ENCODE assay signal across 1 cellular context in the genomic region with DNA sequence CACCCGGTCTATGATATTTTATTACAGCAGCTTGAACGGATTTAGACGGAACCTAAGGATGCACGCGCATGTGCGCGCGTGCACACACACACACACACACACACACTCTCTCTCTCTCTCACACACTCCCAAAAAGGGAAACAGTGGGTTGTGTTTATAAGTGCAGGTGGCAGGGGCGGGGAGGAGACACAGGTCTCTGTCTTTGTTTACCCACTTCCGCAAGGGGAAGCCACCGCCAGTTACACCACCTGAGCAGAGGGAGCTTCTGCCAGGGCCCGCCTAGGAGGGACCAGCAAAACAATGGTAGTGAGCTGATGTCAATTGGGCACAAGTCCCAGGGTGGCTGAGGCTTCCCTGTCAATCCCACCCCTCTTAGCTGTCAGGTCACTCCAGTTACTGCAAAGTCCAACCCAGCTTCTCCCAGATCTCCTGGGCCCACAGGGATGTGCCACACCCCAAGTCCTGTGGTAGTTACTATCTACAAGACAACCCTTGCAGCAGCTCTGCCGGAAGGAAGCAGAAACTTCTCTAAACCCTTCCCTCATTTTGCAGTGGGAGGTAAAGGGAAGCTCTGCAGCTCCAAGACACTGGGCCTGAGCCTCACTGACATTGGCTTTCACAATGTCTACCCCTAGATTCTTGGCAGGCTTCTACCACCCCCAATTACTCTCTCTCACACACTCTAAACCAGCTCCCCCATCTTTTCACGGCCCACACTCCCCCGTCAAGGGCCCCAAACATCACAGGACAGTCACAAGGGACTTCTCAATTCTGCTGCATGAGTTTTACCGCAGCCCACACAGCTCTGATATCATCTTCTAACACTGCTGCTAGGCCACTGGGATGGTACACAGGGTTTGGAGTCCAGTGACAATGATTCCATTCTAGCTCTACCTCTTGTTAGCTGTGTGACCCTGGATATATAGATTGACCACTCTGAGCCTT.
TF ChIP-seq lines count a peak whose summit lies in the region.

No MANE protein-coding gene starts in this region.

TF ChIP-seq in K562, 482 proteins besides CTCF, POLR2A, EP300 and RAD21 (continued from another document and continues in another):
- no peak for TF ChIP-seq POLR3G (IDR thresholded peaks at IDR 0.05; ENCODE audit: extremely low read depth, insufficient read length, insufficient replicate concordance)
- no peak for TF ChIP-seq DDX20 (tag; IDR thresholded peaks at IDR 0.05; ENCODE audit: low read depth)
- TF ChIP-seq ZNF589 (CRISPR knock-in tag; IDR thresholded peaks at IDR 0.05; ENCODE audit: low read depth), result no peak
- TF ChIP-seq SMARCC2 (IDR thresholded peaks at IDR 0.05; ENCODE audit: low read depth), result peak; percentile 75
- TF ChIP-seq TFAM (CRISPR knock-in tag; conservative IDR thresholded peaks at IDR 0.05), result no peak
- TF ChIP-seq, protein P1, sequence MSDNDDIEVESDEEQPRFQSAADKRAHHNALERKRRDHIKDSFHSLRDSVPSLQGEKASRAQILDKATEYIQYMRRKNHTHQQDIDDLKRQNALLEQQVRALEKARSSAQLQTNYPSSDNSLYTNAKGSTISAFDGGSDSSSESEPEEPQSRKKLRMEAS (CRISPR knock-in tag; IDR thresholded peaks at IDR 0.05), result peak; percentile 39; the same call in 1 of the 2 replicates
- no peak for TF ChIP-seq CBFB (CRISPR knock-in tag; IDR thresholded peaks at IDR 0.05)
- no peak for TF ChIP-seq HDAC6 (IDR thresholded peaks at IDR 0.05; ENCODE audit: low read depth, low read length)
- TF ChIP-seq, protein P2, sequence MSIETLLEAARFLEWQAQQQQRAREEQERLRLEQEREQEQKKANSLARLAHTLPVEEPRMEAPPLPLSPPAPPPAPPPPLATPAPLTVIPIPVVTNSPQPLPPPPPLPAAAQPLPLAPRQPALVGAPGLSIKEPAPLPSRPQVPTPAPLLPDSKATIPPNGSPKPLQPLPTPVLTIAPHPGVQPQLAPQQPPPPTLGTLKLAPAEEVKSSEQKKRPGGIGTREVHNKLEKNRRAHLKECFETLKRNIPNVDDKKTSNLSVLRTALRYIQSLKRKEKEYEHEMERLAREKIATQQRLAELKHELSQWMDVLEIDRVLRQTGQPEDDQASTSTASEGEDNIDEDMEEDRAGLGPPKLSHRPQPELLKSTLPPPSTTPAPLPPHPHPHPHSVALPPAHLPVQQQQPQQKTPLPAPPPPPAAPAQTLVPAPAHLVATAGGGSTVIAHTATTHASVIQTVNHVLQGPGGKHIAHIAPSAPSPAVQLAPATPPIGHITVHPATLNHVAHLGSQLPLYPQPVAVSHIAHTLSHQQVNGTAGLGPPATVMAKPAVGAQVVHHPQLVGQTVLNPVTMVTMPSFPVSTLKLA (conservative IDR thresholded peaks at IDR 0.05), result peak in 1 of 2 experiments; percentile 55; a peak in 2 of 4 replicates
- peak; percentile 78 for TF ChIP-seq LEF1 (IDR thresholded peaks at IDR 0.05)
- TF ChIP-seq, protein P3, sequence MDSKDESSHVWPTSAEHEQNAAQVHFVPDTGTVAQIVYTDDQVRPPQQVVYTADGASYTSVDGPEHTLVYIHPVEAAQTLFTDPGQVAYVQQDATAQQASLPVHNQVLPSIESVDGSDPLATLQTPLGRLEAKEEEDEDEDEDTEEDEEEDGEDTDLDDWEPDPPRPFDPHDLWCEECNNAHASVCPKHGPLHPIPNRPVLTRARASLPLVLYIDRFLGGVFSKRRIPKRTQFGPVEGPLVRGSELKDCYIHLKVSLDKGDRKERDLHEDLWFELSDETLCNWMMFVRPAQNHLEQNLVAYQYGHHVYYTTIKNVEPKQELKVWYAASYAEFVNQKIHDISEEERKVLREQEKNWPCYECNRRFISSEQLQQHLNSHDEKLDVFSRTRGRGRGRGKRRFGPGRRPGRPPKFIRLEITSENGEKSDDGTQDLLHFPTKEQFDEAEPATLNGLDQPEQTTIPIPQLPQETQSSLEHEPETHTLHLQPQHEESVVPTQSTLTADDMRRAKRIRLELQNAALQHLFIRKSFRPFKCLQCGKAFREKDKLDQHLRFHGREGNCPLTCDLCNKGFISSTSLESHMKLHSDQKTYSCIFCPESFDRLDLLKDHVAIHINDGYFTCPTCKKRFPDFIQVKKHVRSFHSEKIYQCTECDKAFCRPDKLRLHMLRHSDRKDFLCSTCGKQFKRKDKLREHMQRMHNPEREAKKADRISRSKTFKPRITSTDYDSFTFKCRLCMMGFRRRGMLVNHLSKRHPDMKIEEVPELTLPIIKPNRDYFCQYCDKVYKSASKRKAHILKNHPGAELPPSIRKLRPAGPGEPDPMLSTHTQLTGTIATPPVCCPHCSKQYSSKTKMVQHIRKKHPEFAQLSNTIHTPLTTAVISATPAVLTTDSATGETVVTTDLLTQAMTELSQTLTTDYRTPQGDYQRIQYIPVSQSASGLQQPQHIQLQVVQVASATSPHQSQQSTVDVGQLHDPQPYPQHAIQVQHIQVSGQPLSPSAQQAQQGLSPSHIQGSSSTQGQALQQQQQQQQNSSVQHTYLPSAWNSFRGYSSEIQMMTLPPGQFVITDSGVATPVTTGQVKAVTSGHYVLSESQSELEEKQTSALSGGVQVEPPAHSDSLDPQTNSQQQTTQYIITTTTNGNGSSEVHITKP (IDR thresholded peaks at IDR 0.05; ENCODE audit: partially characterized antibody), result peak; percentile 72
- TF ChIP-seq, protein P4, sequence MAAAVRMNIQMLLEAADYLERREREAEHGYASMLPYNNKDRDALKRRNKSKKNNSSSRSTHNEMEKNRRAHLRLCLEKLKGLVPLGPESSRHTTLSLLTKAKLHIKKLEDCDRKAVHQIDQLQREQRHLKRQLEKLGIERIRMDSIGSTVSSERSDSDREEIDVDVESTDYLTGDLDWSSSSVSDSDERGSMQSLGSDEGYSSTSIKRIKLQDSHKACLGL (CRISPR knock-in tag; IDR thresholded peaks at IDR 0.05; ENCODE audit: borderline replicate concordance, poor library complexity, severe bottlenecking), result no peak
- TF ChIP-seq, protein P5, sequence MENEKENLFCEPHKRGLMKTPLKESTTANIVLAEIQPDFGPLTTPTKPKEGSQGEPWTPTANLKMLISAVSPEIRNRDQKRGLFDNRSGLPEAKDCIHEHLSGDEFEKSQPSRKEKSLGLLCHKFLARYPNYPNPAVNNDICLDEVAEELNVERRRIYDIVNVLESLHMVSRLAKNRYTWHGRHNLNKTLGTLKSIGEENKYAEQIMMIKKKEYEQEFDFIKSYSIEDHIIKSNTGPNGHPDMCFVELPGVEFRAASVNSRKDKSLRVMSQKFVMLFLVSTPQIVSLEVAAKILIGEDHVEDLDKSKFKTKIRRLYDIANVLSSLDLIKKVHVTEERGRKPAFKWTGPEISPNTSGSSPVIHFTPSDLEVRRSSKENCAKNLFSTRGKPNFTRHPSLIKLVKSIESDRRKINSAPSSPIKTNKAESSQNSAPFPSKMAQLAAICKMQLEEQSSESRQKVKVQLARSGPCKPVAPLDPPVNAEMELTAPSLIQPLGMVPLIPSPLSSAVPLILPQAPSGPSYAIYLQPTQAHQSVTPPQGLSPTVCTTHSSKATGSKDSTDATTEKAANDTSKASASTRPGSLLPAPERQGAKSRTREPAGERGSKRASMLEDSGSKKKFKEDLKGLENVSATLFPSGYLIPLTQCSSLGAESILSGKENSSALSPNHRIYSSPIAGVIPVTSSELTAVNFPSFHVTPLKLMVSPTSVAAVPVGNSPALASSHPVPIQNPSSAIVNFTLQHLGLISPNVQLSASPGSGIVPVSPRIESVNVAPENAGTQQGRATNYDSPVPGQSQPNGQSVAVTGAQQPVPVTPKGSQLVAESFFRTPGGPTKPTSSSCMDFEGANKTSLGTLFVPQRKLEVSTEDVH (IDR thresholded peaks at IDR 0.05; ENCODE audit: low read depth, partially characterized antibody), result no peak
- TF ChIP-seq SAP30 (IDR thresholded peaks at IDR 0.05; ENCODE audit: borderline replicate concordance, insufficient read depth, low read depth, low read length, poor library complexity, severe bottlenecking), result no peak
- TF ChIP-seq KAT2B (IDR thresholded peaks at IDR 0.05; ENCODE audit: low read depth, low read length), result no peak
- TF ChIP-seq ATF7 (IDR thresholded peaks at IDR 0.05), result peak; percentile 70
- TF ChIP-seq, protein P6, sequence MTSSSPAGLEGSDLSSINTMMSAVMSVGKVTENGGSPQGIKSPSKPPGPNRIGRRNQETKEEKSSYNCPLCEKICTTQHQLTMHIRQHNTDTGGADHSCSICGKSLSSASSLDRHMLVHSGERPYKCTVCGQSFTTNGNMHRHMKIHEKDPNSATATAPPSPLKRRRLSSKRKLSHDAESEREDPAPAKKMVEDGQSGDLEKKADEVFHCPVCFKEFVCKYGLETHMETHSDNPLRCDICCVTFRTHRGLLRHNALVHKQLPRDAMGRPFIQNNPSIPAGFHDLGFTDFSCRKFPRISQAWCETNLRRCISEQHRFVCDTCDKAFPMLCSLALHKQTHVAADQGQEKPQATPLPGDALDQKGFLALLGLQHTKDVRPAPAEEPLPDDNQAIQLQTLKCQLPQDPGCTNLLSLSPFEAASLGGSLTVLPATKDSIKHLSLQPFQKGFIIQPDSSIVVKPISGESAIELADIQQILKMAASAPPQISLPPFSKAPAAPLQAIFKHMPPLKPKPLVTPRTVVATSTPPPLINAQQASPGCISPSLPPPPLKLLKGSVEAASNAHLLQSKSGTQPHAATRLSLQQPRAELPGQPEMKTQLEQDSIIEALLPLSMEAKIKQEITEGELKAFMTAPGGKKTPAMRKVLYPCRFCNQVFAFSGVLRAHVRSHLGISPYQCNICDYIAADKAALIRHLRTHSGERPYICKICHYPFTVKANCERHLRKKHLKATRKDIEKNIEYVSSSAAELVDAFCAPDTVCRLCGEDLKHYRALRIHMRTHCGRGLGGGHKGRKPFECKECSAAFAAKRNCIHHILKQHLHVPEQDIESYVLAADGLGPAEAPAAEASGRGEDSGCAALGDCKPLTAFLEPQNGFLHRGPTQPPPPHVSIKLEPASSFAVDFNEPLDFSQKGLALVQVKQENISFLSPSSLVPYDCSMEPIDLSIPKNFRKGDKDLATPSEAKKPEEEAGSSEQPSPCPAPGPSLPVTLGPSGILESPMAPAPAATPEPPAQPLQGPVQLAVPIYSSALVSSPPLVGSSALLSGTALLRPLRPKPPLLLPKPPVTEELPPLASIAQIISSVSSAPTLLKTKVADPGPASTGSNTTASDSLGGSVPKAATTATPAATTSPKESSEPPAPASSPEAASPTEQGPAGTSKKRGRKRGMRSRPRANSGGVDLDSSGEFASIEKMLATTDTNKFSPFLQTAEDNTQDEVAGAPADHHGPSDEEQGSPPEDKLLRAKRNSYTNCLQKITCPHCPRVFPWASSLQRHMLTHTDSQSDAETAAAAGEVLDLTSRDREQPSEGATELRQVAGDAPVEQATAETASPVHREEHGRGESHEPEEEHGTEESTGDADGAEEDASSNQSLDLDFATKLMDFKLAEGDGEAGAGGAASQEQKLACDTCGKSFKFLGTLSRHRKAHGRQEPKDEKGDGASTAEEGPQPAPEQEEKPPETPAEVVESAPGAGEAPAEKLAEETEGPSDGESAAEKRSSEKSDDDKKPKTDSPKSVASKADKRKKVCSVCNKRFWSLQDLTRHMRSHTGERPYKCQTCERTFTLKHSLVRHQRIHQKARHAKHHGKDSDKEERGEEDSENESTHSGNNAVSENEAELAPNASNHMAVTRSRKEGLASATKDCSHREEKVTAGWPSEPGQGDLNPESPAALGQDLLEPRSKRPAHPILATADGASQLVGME (CRISPR knock-in tag; IDR thresholded peaks at IDR 0.05), result no peak
- peak in 1 of 2 experiments; percentile 42; a peak in 1 of 4 replicates for TF ChIP-seq ARNT (IDR thresholded peaks at IDR 0.05)
- peak; percentile 54 for TF ChIP-seq GATA2 (CRISPR knock-in tag; IDR thresholded peaks at IDR 0.05)
- TF ChIP-seq, protein P7, sequence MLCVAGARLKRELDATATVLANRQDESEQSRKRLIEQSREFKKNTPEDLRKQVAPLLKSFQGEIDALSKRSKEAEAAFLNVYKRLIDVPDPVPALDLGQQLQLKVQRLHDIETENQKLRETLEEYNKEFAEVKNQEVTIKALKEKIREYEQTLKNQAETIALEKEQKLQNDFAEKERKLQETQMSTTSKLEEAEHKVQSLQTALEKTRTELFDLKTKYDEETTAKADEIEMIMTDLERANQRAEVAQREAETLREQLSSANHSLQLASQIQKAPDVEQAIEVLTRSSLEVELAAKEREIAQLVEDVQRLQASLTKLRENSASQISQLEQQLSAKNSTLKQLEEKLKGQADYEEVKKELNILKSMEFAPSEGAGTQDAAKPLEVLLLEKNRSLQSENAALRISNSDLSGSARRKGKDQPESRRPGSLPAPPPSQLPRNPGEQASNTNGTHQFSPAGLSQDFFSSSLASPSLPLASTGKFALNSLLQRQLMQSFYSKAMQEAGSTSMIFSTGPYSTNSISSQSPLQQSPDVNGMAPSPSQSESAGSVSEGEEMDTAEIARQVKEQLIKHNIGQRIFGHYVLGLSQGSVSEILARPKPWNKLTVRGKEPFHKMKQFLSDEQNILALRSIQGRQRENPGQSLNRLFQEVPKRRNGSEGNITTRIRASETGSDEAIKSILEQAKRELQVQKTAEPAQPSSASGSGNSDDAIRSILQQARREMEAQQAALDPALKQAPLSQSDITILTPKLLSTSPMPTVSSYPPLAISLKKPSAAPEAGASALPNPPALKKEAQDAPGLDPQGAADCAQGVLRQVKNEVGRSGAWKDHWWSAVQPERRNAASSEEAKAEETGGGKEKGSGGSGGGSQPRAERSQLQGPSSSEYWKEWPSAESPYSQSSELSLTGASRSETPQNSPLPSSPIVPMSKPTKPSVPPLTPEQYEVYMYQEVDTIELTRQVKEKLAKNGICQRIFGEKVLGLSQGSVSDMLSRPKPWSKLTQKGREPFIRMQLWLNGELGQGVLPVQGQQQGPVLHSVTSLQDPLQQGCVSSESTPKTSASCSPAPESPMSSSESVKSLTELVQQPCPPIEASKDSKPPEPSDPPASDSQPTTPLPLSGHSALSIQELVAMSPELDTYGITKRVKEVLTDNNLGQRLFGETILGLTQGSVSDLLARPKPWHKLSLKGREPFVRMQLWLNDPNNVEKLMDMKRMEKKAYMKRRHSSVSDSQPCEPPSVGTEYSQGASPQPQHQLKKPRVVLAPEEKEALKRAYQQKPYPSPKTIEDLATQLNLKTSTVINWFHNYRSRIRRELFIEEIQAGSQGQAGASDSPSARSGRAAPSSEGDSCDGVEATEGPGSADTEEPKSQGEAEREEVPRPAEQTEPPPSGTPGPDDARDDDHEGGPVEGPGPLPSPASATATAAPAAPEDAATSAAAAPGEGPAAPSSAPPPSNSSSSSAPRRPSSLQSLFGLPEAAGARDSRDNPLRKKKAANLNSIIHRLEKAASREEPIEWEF (CRISPR knock-in tag; IDR thresholded peaks at IDR 0.05), result no peak
- 0 out of 2 replicates have a peak, but pooled peaks have one; percentile 30 for TF ChIP-seq CREB1 (IDR thresholded peaks at IDR 0.05)
- no peak for TF ChIP-seq CREB1 (CRISPR knock-in tag; IDR thresholded peaks at IDR 0.05)
- no peak for TF ChIP-seq MXI1 (IDR thresholded peaks at IDR 0.05; ENCODE audit: low read depth, low read length)
- no peak for TF ChIP-seq ZNF140 (CRISPR knock-in tag; IDR thresholded peaks at IDR 0.05)
- no peak for TF ChIP-seq RFX7 (CRISPR knock-in tag; IDR thresholded peaks at IDR 0.05)
- TF ChIP-seq SIN3B (IDR thresholded peaks at IDR 0.05; ENCODE audit: low read depth), result no peak
- 0 out of 2 replicates have a peak, but pooled peaks have one; percentile 8 for TF ChIP-seq ZNF79 (CRISPR knock-in tag; IDR thresholded peaks at IDR 0.05; ENCODE audit: low read depth)
- TF ChIP-seq ZNF41 (CRISPR knock-in tag; conservative IDR thresholded peaks at IDR 0.05), result peak; percentile 92
- TF ChIP-seq SAFB2 (IDR thresholded peaks at IDR 0.05; ENCODE audit: borderline replicate concordance, low read depth, low read length, severe bottlenecking), result no peak
- peak in 1 of 2 experiments; percentile 64; a peak in 2 of 4 replicates for TF ChIP-seq MAZ (CRISPR knock-in tag; conservative IDR thresholded peaks at IDR 0.05 in 1 of 2, IDR thresholded peaks at IDR 0.05 in 1 of 2)
- TF ChIP-seq GTF2A2 (tag; IDR thresholded peaks at IDR 0.05), result no peak
- TF ChIP-seq FOXK1 (CRISPR knock-in tag; IDR thresholded peaks at IDR 0.05; ENCODE audit: borderline replicate concordance), result no peak
- TF ChIP-seq CBX1 (IDR thresholded peaks at IDR 0.05; ENCODE audit: low read depth), result 0 out of 2 replicates have a peak, but pooled peaks have one; percentile 22
- TF ChIP-seq CBFA2T3 (IDR thresholded peaks at IDR 0.05), result peak; percentile 49
